In the genomic region with DNA sequence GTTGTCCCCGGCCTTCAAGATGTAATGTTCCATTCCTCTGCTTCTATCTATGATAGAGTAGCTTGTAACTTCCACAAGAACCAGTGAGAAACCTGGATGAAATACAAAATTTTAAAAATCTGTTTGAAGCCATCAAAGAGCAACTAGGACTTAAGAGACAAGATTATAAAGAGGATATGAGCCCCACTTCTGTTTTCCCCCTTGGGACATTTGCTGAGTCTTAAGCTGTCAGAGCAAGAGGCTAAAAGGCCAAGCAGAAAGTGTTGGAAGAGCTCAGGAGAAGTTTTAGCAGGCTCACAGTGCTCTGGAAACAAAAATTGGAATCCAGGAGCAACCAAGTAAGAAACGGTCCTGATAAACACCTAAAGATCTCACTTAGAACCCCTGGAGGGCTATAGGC, we compare ENCODE assay signal across 15 cellular contexts.
DNase-seq lines count a peak whose midpoint lies in the region; ATAC-seq and TF ChIP-seq lines count a peak whose summit lies in the region.
"Had no signal": no experiment of that assay in that cellular context is flagged by ENCODE, and none has a peak within 500 bp of the region (broad histone marks: within the 10 kb centered on the region; RNA-seq: fewer than 3 reads in every experiment).

No MANE protein-coding gene starts in this region.

- peak overlapping the region; percentile 14 to 17 for H3K27ac Mint-ChIP-seq in natural killer cell
- no peak overlapping the region for H3K27ac Mint-ChIP-seq in natural killer cell treated with Interleukin-12 subunit alpha and Interleukin-12 subunit beta and Interleukin-15 and Interleukin-18, amount 100 ng/mL, for 72 hours
- H3K27ac Mint-ChIP-seq: CD4-positive, alpha-beta memory T cell had no signal

- H3K36me3 Mint-ChIP-seq in natural killer cell, result peaks cover 6% of the 10 kb centered on the region
- peaks cover 4% of the 10 kb centered on the region for H3K36me3 Mint-ChIP-seq in natural killer cell treated with Interleukin-12 subunit alpha and Interleukin-12 subunit beta and Interleukin-15 and Interleukin-18, amount 100 ng/mL, for 72 hours
- H3K36me3 Mint-ChIP-seq: CD4-positive, alpha-beta memory T cell had no signal

- H3K36me3 ChIP-seq in ascending aorta (no peaks in the 10 kb centered on the region), prostate gland (no peaks in the 10 kb centered on the region)

- peaks cover 0 to 2% of the 10 kb centered on the region in 2 donors for H3K9me3 Mint-ChIP-seq in natural killer cell
- no peaks in the 10 kb centered on the region for H3K9me3 Mint-ChIP-seq in natural killer cell treated with Interleukin-12 subunit alpha and Interleukin-12 subunit beta and Interleukin-15 and Interleukin-18, amount 100 ng/mL, for 72 hours
- H3K9me3 Mint-ChIP-seq: CD4-positive, alpha-beta memory T cell had no signal

- no peaks in the 10 kb centered on the region for H3K27me3 Mint-ChIP-seq in natural killer cell (ENCODE audit: low read depth in 2 of 2)
- no peaks in the 10 kb centered on the region for H3K27me3 Mint-ChIP-seq in natural killer cell treated with Interleukin-12 subunit alpha and Interleukin-12 subunit beta and Interleukin-15 and Interleukin-18, amount 100 ng/mL, for 72 hours
- H3K27me3 Mint-ChIP-seq: CD4-positive, alpha-beta memory T cell had no signal

- TF ChIP-seq CTCF in natural killer cell (IDR thresholded peaks at IDR 0.05), result no peak
- no peak for TF ChIP-seq CTCF in ascending aorta (IDR thresholded peaks at IDR 0.05)
- TF ChIP-seq CTCF in prostate gland (IDR thresholded peaks at IDR 0.05), result no peak

- ATAC-seq in natural killer cell (no peak), GM19395 (IDR thresholded peaks at IDR 0.05; ENCODE audit: unreplicated experiment) (no peak)
- ATAC-seq in natural killer cell treated with Interleukin-12 subunit alpha and Interleukin-12 subunit beta and Interleukin-15 and Interleukin-18, amount 100 ng/mL, for 72 hours, result no peak

- no peak overlapping the region for H3K4me3 Mint-ChIP-seq in natural killer cell
- no peak overlapping the region for H3K4me3 Mint-ChIP-seq in natural killer cell treated with Interleukin-12 subunit alpha and Interleukin-12 subunit beta and Interleukin-15 and Interleukin-18, amount 100 ng/mL, for 72 hours
- H3K4me3 Mint-ChIP-seq: CD4-positive, alpha-beta memory T cell had no signal

- H3K4me1 ChIP-seq in ascending aorta (peaks cover 5 to 22% of the 10 kb centered on the region in 2 donors), prostate gland (replicated peaks) (peaks cover 9% of the 10 kb centered on the region)

- intact Hi-C loops in natural killer cell (cut with micrococcal nuclease) (no loop called here), ascending aorta (cut with DNase I) (loop anchor here (5.0 kb wide), 2 partner anchors 65 to 75 kb away; partner anchors contain the start of gene ADRB2), prostate gland (cut with DNase I) (no loop called here)

- WGBS in prostate gland, result 61% methylated on average over 2 of the region's 2 CpGs

- H3K4me3 ChIP-seq in ascending aorta, result no peak overlapping the region
- no peak overlapping the region for H3K4me3 ChIP-seq in prostate gland

- no peaks in the 10 kb centered on the region for H3K9me3 ChIP-seq in ascending aorta
- H3K9me3 ChIP-seq in prostate gland, result no peaks in the 10 kb centered on the region

- no peak for TF ChIP-seq POLR2A in prostate gland (IDR thresholded peaks at IDR 0.05)

- DNase-seq in natural killer cell (no peak), ascending aorta (ENCODE audit: low spot score in 2 of 2) (no peak), prostate gland (ENCODE audit: low spot score) (no peak), NCI-H1417 (lab: John Stamatoyannopoulos, UW) (no peak)
- DNase-seq in natural killer cell treated with Interleukin-12 subunit alpha and Interleukin-12 subunit beta and Interleukin-15 and Interleukin-18, amount 100 ng/mL, for 72 hours (ENCODE audit: low spot score), result no peak
- DNase-seq in central memory CD4-positive, alpha-beta T cell, result no peak
- DNase-seq: 8988T; AML-193; C1 segment of cervical spinal cord; CD4-positive, alpha-beta memory T cell; DMS153; DMS79 treated with DMSO at 0.1 percent for 48 hours; EL; HCEC 1CT had no signal

- H3K27ac ChIP-seq in ascending aorta (peak overlapping the region; percentile 49 to 81), prostate gland (peak overlapping the region; percentile 24 to 88)

- H3K27me3 ChIP-seq in ascending aorta (no peaks in the 10 kb centered on the region), prostate gland (replicated peaks; ENCODE audit: insufficient read depth) (no peaks in the 10 kb centered on the region)

- H3K4me1 Mint-ChIP-seq in natural killer cell, result peaks cover 17 to 36% of the 10 kb centered on the region in 2 donors
- peaks cover 12 to 17% of the 10 kb centered on the region in 2 donors for H3K4me1 Mint-ChIP-seq in natural killer cell treated with Interleukin-12 subunit alpha and Interleukin-12 subunit beta and Interleukin-15 and Interleukin-18, amount 100 ng/mL, for 72 hours (ENCODE audit: low read depth in 2 of 2)

Comparison
In these comparisons a context has a peak if more than half of its experiments do, and no peak if none do; other contexts are left out.
1. H3K27ac Mint-ChIP-seq: peak in natural killer cell (2 of 2); none in natural killer cell treated with Interleukin-12 subunit alpha and Interleukin-12 subunit beta and Interleukin-15 and Interleukin-18, amount 100 ng/mL, for 72 hours (0 of 2).